26 cellular contexts compared by ENCODE assay signal in genomic region chr5:36932056-36932455, GRCh38.
"Had no signal": no experiment of that assay in that cellular context is flagged by ENCODE, and none has a peak within 500 bp of the region (broad histone marks: within the 10 kb centered on the region; RNA-seq: fewer than 3 reads in every experiment).

No MANE protein-coding gene starts in this region.

- H3K9me3 Mint-ChIP-seq: naive B cell; stimulated activated effector memory CD8-positive, alpha-beta T cell treated with anti-CD3 and anti-CD28 coated beads, Interleukin-12 subunit alpha, Interleukin-12 subunit beta, amount 100 ng/mL, for 72 hours; type B pancreatic cell had no signal

- H3K4me3 ChIP-seq: gastrocnemius medialis, lung, mucosa of descending colon, ovary, psoas muscle, sigmoid colon, stomach, tibial artery had no signal

- ATAC-seq: esophagus mucosa; gastrocnemius medialis; left lobe of liver; mucosa of descending colon; psoas muscle; right cardiac atrium; stimulated activated effector memory CD8-positive, alpha-beta T cell treated with anti-CD3 and anti-CD28 coated beads, Interleukin-12 subunit alpha, Interleukin-12 subunit beta, amount 100 ng/mL, for 72 hours had no signal

- H3K27me3 ChIP-seq: gastrocnemius medialis, ovary, sigmoid colon, stomach, tibial artery had no signal

- H3K9me3 ChIP-seq: gastrocnemius medialis, mucosa of descending colon, ovary, psoas muscle, sigmoid colon, stomach, tibial artery had no signal

- H3K27ac ChIP-seq: epithelial cell of prostate, gastrocnemius medialis, ovary, psoas muscle, sigmoid colon, stomach, tibial artery had no signal

- H3K27me3 Mint-ChIP-seq: memory B cell, naive B cell, type B pancreatic cell had no signal

- H3K36me3 Mint-ChIP-seq: naive B cell; stimulated activated effector memory CD8-positive, alpha-beta T cell treated with anti-CD3 and anti-CD28 coated beads, Interleukin-12 subunit alpha, Interleukin-12 subunit beta, amount 100 ng/mL, for 72 hours; type B pancreatic cell had no signal

- H3K4me3 Mint-ChIP-seq: memory B cell; mesothelial cell of epicardium; stimulated activated effector memory CD8-positive, alpha-beta T cell treated with anti-CD3 and anti-CD28 coated beads, Interleukin-12 subunit alpha, Interleukin-12 subunit beta, amount 100 ng/mL, for 72 hours; type B pancreatic cell had no signal

- H3K27ac Mint-ChIP-seq: memory B cell; mesothelial cell of epicardium; stimulated activated effector memory CD8-positive, alpha-beta T cell treated with anti-CD3 and anti-CD28 coated beads, Interleukin-12 subunit alpha, Interleukin-12 subunit beta, amount 100 ng/mL, for 72 hours; type B pancreatic cell had no signal

- DNase-seq: cortex of kidney; foreskin fibroblast; gastrocnemius medialis; head of caudate nucleus; kidney; mucosa of descending colon; naive B cell; occipital lobe; ovary; posterior cingulate gyrus; psoas muscle; right cardiac atrium; sigmoid colon; stimulated activated CD4-positive, alpha-beta T cell treated with anti-CD3 and anti-CD28 coated beads, Interleukin-2, amount 100 ng/mL, for 24 hours; stimulated activated CD4-positive, alpha-beta T cell treated with anti-CD3 and anti-CD28 coated beads, Interleukin-4, amount 100 ng/mL, for 24 hours; stimulated activated naive CD4-positive, alpha-beta T cell treated with Interleukin-2 at 50 U/mL for 16 hours; stomach; tibial artery had no signal

- H3K36me3 ChIP-seq: gastrocnemius medialis, ovary, sigmoid colon, stomach, tibial artery had no signal
